Comparison of ENCODE assay signal across 8 cellular contexts in the genomic region with DNA sequence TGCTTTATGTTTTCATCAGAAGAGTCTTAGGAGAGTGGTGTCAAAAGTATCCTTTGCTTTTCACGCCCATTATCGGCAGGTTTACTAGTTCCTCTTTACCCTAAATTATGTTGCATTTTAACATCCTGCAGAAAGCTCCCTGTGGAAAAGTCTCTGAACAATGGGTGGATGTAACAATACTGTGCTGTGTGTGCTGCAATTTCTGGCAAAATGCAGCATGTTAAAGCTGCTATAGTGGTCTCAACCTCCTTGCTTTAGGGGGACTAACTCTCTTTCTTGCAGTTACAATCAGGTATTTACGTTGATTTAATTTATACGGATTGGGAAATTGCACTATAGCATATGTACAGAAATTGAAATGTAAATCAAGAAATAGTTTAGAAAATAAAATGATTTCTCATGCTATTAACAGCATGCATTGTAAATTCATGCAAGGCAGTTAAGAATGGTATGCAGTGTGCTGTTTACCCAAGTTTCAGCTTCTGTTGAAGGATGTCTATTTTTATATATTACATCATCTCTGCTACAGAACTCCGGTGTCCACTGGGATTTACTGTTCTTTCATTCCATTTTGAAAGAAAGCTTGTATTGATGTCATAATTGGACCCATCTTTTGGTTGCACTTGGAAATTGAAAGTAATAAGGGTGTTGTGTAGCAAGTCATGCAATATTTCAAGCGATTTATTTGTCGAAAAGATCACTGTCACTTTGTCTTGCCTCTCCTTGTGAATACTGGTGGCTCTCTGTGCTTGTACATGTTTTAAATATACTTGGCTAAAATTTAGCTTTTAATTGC.
A peak's percentile ranks its signal among the peaks of the same experiment; 100 is the strongest.
DNase-seq lines count a peak whose midpoint lies in the region; ATAC-seq, FAIRE-seq and TF ChIP-seq lines count a peak whose summit lies in the region.

No MANE protein-coding gene starts in this region.

- H3K4me3 ChIP-seq in SJSA1 (peak overlapping the region; percentile 12), cardiac muscle cell (no peak overlapping the region)

- H3K9me3 ChIP-seq in SJSA1 (replicated peaks): no peaks in the 10 kb centered on the region
- no peaks in the 10 kb centered on the region for H3K9me3 ChIP-seq in cardiac muscle cell (ENCODE audit: low read depth)

- H3K27ac ChIP-seq in SJSA1 (peak overlapping the region; percentile 84), cardiac muscle cell (peak overlapping the region; percentile 85)

- TF ChIP-seq CTCF in cardiac muscle cell (IDR thresholded peaks at IDR 0.05; ENCODE audit: low read depth, low read length): no peak

- FAIRE-seq in H54 (lab: Jason Lieb, UNC): peak; percentile 53

- no peak for ATAC-seq in HG02973 (IDR thresholded peaks at IDR 0.05; ENCODE audit: unreplicated experiment)

- H3K36me3 ChIP-seq in SJSA1: peaks cover 42% of the 10 kb centered on the region
- no peaks in the 10 kb centered on the region for H3K36me3 ChIP-seq in cardiac muscle cell

- H3K27me3 ChIP-seq in SJSA1 (replicated peaks) (no peaks in the 10 kb centered on the region), cardiac muscle cell (no peaks in the 10 kb centered on the region)

- H3K4me1 ChIP-seq in SJSA1 (replicated peaks) (peaks cover 31% of the 10 kb centered on the region), cardiac muscle cell (ENCODE audit: low read depth) (peaks cover 22% of the 10 kb centered on the region)

- no peak for TF ChIP-seq POLR2A in H54 (IDR thresholded peaks at IDR 0.05; ENCODE audit: low read depth, low read length)

- DNase-seq in H54 (ENCODE audit: insufficient read length, low spot score) (no peak), SJSA1 (ENCODE audit: low read depth in 1 of 2, low spot score in 2 of 2) (peak in 1 of 2 experiments; percentile 70), cardiac muscle cell (ENCODE audit: low read depth in 1 of 2, low spot score in 1 of 2) (peak; percentile 53 to 84), stromal cell of bone marrow (ENCODE audit: low read depth) (peak; percentile 77), amniotic stem cell (lab: John Stamatoyannopoulos, UW) (no peak)
- no peak for DNase-seq in activated CD4-positive, alpha-beta T cell treated with anti-CD3 and anti-CD28 coated beads, Interleukin-2, amount 50 U/mL, for 1 hour
- DNase-seq in activated CD8-positive, alpha-beta memory T cell treated with anti-CD3 and anti-CD28 coated beads, Interleukin-2, amount 50 U/mL, for 48 hours: no peak

Comparison
In these comparisons a context has a peak if more than half of its experiments do, and no peak if none do; other contexts are left out.
1. DNase-seq: peak in cardiac muscle cell (2 of 2) and stromal cell of bone marrow (single experiment); none in H54 (single experiment), activated CD4-positive, alpha-beta T cell treated with anti-CD3 and anti-CD28 coated beads, Interleukin-2, amount 50 U/mL, for 1 hour (single experiment), amniotic stem cell (single experiment) and activated CD8-positive, alpha-beta memory T cell treated with anti-CD3 and anti-CD28 coated beads, Interleukin-2, amount 50 U/mL, for 48 hours (single experiment).